Comparison of ENCODE assay signal across 1 cellular context in genomic region chr12:121296618-121297476, GRCh38.
A peak's percentile ranks its signal among the peaks of the same experiment; 100 is the strongest.
TF ChIP-seq lines count a peak whose summit lies in the region.

CAMKK2 (minus strand) TSS chr12:121296709; CDS start chr12:121274526, 22,183 bp downstream.

TF ChIP-seq in K562, 482 proteins besides CTCF, POLR2A, EP300 and RAD21 (continued from another document and continues in another):
- TF ChIP-seq CBX8 (IDR thresholded peaks at IDR 0.05; ENCODE audit: borderline replicate concordance, extremely low read depth, low read depth, low read length, poor library complexity, severe bottlenecking) (no peak), HBP1 (CRISPR knock-in tag; IDR thresholded peaks at IDR 0.05) (peak; percentile 76; the same call in 1 of the 2 replicates), ZNF639 (CRISPR knock-in tag; conservative IDR thresholded peaks at IDR 0.05 in 1 of 2, IDR thresholded peaks at IDR 0.05 in 1 of 2) (peak in 1 of 2 experiments; percentile 90; a peak in 2 of 4 replicates), CXXC5 (CRISPR knock-in tag; IDR thresholded peaks at IDR 0.05) (peak; percentile 89), DACH1 (IDR thresholded peaks at IDR 0.05; ENCODE audit: partially characterized antibody) (no peak), ZNF140 (CRISPR knock-in tag; IDR thresholded peaks at IDR 0.05) (no peak), ZNF740 (CRISPR knock-in tag; IDR thresholded peaks at IDR 0.05) (no peak), ZNF740 (tag; IDR thresholded peaks at IDR 0.05) (no peak), ZNF408 (CRISPR knock-in tag; IDR thresholded peaks at IDR 0.05; ENCODE audit: low read depth) (no peak), FOXA3 (CRISPR knock-in tag; conservative IDR thresholded peaks at IDR 0.05 in 1 of 2, IDR thresholded peaks at IDR 0.05 in 1 of 2) (no peak), NFYB (IDR thresholded peaks at IDR 0.05; ENCODE audit: extremely low read depth, insufficient read length) (no peak), ARNT (IDR thresholded peaks at IDR 0.05) (no peak), PCBP2 (IDR thresholded peaks at IDR 0.05; ENCODE audit: low read depth, low read length, poor library complexity, severe bottlenecking) (no peak), NCOR1 (IDR thresholded peaks at IDR 0.05) (no peak), ZNF707 (CRISPR knock-in tag; conservative IDR thresholded peaks at IDR 0.05) (no peak), THRB (CRISPR knock-in tag; conservative IDR thresholded peaks at IDR 0.05) (no peak), SRSF1 (IDR thresholded peaks at IDR 0.05; ENCODE audit: low read depth, low read length) (no peak), ZNF217 (CRISPR knock-in tag; IDR thresholded peaks at IDR 0.05) (no peak), ZNF436 (CRISPR knock-in tag; IDR thresholded peaks at IDR 0.05) (no peak), KLF16 (IDR thresholded peaks at IDR 0.05) (no peak), SMARCB1 (IDR thresholded peaks at IDR 0.05; ENCODE audit: insufficient read length, low read depth) (no peak), ZNF212 (CRISPR knock-in tag; IDR thresholded peaks at IDR 0.05) (no peak), ELF4 (CRISPR knock-in tag; IDR thresholded peaks at IDR 0.05) (no peak), RBM17 (IDR thresholded peaks at IDR 0.05; ENCODE audit: borderline replicate concordance, low read depth, low read length) (no peak), ZNF644 (tag; IDR thresholded peaks at IDR 0.05; ENCODE audit: low read depth) (peak; percentile 87; the same call in 1 of the 2 replicates), KHSRP (IDR thresholded peaks at IDR 0.05) (no peak), ZBTB34 (CRISPR knock-in tag; IDR thresholded peaks at IDR 0.05) (no peak), CSDE1 (IDR thresholded peaks at IDR 0.05) (no peak), ELF1 (tag; IDR thresholded peaks at IDR 0.05) (peak; percentile 63; the same call in 1 of the 2 replicates), CBFB (CRISPR knock-in tag; IDR thresholded peaks at IDR 0.05) (no peak), CCAR2 (IDR thresholded peaks at IDR 0.05; ENCODE audit: low read depth, low read length) (no peak), TAL1 (IDR thresholded peaks at IDR 0.05) (no peak), MBD1 (CRISPR knock-in tag; IDR thresholded peaks at IDR 0.05) (no peak), KDM5B (IDR thresholded peaks at IDR 0.05; ENCODE audit: insufficient replicate concordance, low read depth, low read length) (peak; percentile 51), BCLAF1 (IDR thresholded peaks at IDR 0.05; ENCODE audit: borderline replicate concordance in 1 of 2, control insufficient read depth in 1 of 2, low read depth in 2 of 2, low read length in 1 of 2) (no peak), RBM25 (IDR thresholded peaks at IDR 0.05; ENCODE audit: low read depth, low read length, severe bottlenecking) (peak; percentile 47), DNMT1 (IDR thresholded peaks at IDR 0.05) (no peak), E2F1 (CRISPR knock-in tag; IDR thresholded peaks at IDR 0.05) (peak; percentile 64; the same call in 1 of the 2 replicates), KAT7 (CRISPR knock-in tag; IDR thresholded peaks at IDR 0.05; ENCODE audit: borderline replicate concordance) (no peak), GTF2B (IDR thresholded peaks at IDR 0.05; ENCODE audit: extremely low read depth, insufficient read length) (no peak), SOX6 (IDR thresholded peaks at IDR 0.05) (peak; percentile 15; the same call in 1 of the 2 replicates), FOXK2 (conservative IDR thresholded peaks at IDR 0.05 in 1 of 2, IDR thresholded peaks at IDR 0.05 in 1 of 2; ENCODE audit: low read depth in 2 of 2) (no peak), ZBTB1 (CRISPR knock-in tag; IDR thresholded peaks at IDR 0.05; ENCODE audit: borderline replicate concordance, low read depth) (no peak), CGGBP1 (CRISPR knock-in tag; IDR thresholded peaks at IDR 0.05) (no peak), KDM4B (IDR thresholded peaks at IDR 0.05; ENCODE audit: borderline replicate concordance in 2 of 2, low read depth in 1 of 2) (no peak), HDAC3 (IDR thresholded peaks at IDR 0.05; ENCODE audit: borderline replicate concordance, partially characterized antibody) (no peak), MBD2 (IDR thresholded peaks at IDR 0.05; ENCODE audit: borderline replicate concordance, low read depth) (peak; percentile 30; the same call in 1 of the 2 replicates), CHCHD3 (CRISPR knock-in tag; IDR thresholded peaks at IDR 0.05) (no peak), ZKSCAN8 (CRISPR knock-in tag; IDR thresholded peaks at IDR 0.05) (no peak), ELF2 (CRISPR knock-in tag; IDR thresholded peaks at IDR 0.05) (no peak), POLR3G (IDR thresholded peaks at IDR 0.05; ENCODE audit: extremely low read depth, insufficient read length, insufficient replicate concordance) (no peak), NFE2 (IDR thresholded peaks at IDR 0.05; ENCODE audit: low read depth) (no peak), SMC3 (conservative IDR thresholded peaks at IDR 0.05; ENCODE audit: insufficient read depth, low read depth, low read length) (no peak), PTRF (tag; IDR thresholded peaks at IDR 0.05) (no peak), ZNF695 (CRISPR knock-in tag; IDR thresholded peaks at IDR 0.05) (no peak), TEAD1 (CRISPR knock-in tag; IDR thresholded peaks at IDR 0.05) (no peak), PRMT5 (CRISPR knock-in tag; IDR thresholded peaks at IDR 0.05) (no peak), SRSF9 (IDR thresholded peaks at IDR 0.05; ENCODE audit: borderline replicate concordance, low read depth, low read length) (no peak), HDGF (IDR thresholded peaks at IDR 0.05) (no peak), ZNF24 (IDR thresholded peaks at IDR 0.05) (no peak), RBFOX2 (IDR thresholded peaks at IDR 0.05; ENCODE audit: low read depth, low read length) (peak; percentile 75)
